ENCODE assay signal across 33 cellular contexts in genomic region chr2:37132914-37133313, GRCh38. TPM values are rescaled to one million over a fixed set of nuclear protein-coding genes. Genes with fewer than 3 reads are reported as not detected.
"Had no signal": no experiment of that assay in that cellular context is flagged by ENCODE, and none has a peak within 500 bp of the region (broad histone marks: within the 10 kb centered on the region; RNA-seq: fewer than 3 reads in every experiment).

No MANE protein-coding gene starts in this region.

- H3K9me3 Mint-ChIP-seq: stimulated activated effector memory CD8-positive, alpha-beta T cell treated with anti-CD3 and anti-CD28 coated beads, Interleukin-12 subunit alpha, Interleukin-12 subunit beta, amount 100 ng/mL, for 72 hours; stimulated activated naive B cell treated with anti-CD40 and anti-IgM and Interleukin-4, amounts not matched to agents 10 μg/mL and 1 μg/mL and 100 μg/mL, for 72 hours; stimulated activated naive CD8-positive, alpha-beta T cell treated with anti-CD3 and anti-CD28 coated beads, Interleukin-15, Interleukin-2, amounts not matched to agents 100 ng/mL and 50 ng/mL, for 24 hours; type B pancreatic cell had no signal

- H3K4me3 Mint-ChIP-seq: stimulated activated effector memory CD8-positive, alpha-beta T cell treated with anti-CD3 and anti-CD28 coated beads, Interleukin-12 subunit alpha, Interleukin-12 subunit beta, amount 100 ng/mL, for 72 hours; stimulated activated memory B cell treated with anti-CD40 and anti-IgM and Interleukin-4, amounts not matched to agents 10 μg/mL and 1 μg/mL and 100 μg/mL, for 72 hours; stimulated activated naive B cell treated with anti-CD40 and anti-IgM and Interleukin-4, amounts not matched to agents 10 μg/mL and 1 μg/mL and 100 μg/mL, for 72 hours; stimulated activated naive CD8-positive, alpha-beta T cell treated with anti-CD3 and anti-CD28 coated beads, Interleukin-15, amount 100 ng/mL, for 72 hours; stimulated activated naive CD8-positive, alpha-beta T cell treated with anti-CD3 and anti-CD28 coated beads, Interleukin-15, Interleukin-2, amounts not matched to agents 100 ng/mL and 50 ng/mL, for 24 hours; type B pancreatic cell had no signal

- DNase-seq: stimulated activated CD4-positive, alpha-beta T cell treated with anti-CD3 and anti-CD28 coated beads, Interleukin-2, amount 100 ng/mL, for 48 hours; stimulated activated CD4-positive, alpha-beta T cell treated with anti-CD3 and anti-CD28 coated beads, Interleukin-4, amount 100 ng/mL, for 1 hour; stimulated activated CD4-positive, alpha-beta T cell treated with anti-CD3 and anti-CD28 coated beads, Interleukin-4, amount 100 ng/mL, for 24 hours; stimulated activated CD4-positive, alpha-beta T cell treated with anti-CD3 and anti-CD28 coated beads, Interleukin-4, amount 100 ng/mL, for 4 hours; stimulated activated CD8-positive, alpha-beta memory T cell treated with anti-CD3 and anti-CD28 coated beads, Interleukin-4, amount 100 ng/mL, for 48 hours; stimulated activated naive B cell treated with anti-CD40 and anti-IgM and Interleukin-4, amounts not matched to agents 10 μg/mL and 1 μg/mL and 100 μg/mL, for 72 hours; stimulated activated naive CD4-positive, alpha-beta T cell; stimulated activated naive CD4-positive, alpha-beta T cell treated with Interleukin-2 at 50 U/mL for 16 hours; stimulated activated naive CD8-positive, alpha-beta T cell treated with anti-CD3 and anti-CD28 coated beads, Interleukin-15, amount 100 ng/mL, for 72 hours; stimulated activated naive CD8-positive, alpha-beta T cell treated with anti-CD3 and anti-CD28 coated beads, Interleukin-15, Interleukin-2, amounts not matched to agents 100 U/mL and 50 U/mL, for 24 hours; stomach; substantia nigra; testis; thyroid gland; tibial artery; transverse colon; upper lobe of left lung; upper lobe of right lung; uterus had no signal

- H3K9me3 ChIP-seq: stomach, suprapubic skin, testis, thoracic aorta, thyroid gland, tibial artery, tibial nerve, transverse colon, upper lobe of left lung, upper lobe of right lung, uterus, vagina had no signal

- H3K27me3 ChIP-seq: stomach, suprapubic skin, testis, thyroid gland, tibial artery, tibial nerve, transverse colon, upper lobe of left lung, upper lobe of right lung, uterus, vagina had no signal

- FAIRE-seq: urothelium cell line had no signal

- H3K27ac ChIP-seq: stomach, suprapubic skin, testis, thoracic aorta, thyroid gland, tibial artery, tibial nerve, transverse colon, upper lobe of left lung, upper lobe of right lung, uterus, vagina had no signal

- H3K4me1 Mint-ChIP-seq: stimulated activated memory B cell treated with anti-CD40 and anti-IgM and Interleukin-4, amounts not matched to agents 10 μg/mL and 1 μg/mL and 100 μg/mL, for 72 hours; stimulated activated naive B cell treated with anti-CD40 and anti-IgM and Interleukin-4, amounts not matched to agents 10 μg/mL and 1 μg/mL and 100 μg/mL, for 72 hours; stimulated activated naive CD8-positive, alpha-beta T cell treated with anti-CD3 and anti-CD28 coated beads, Interleukin-15, amount 100 ng/mL, for 72 hours had no signal

- H3K27ac Mint-ChIP-seq: stimulated activated memory B cell treated with anti-CD40 and anti-IgM and Interleukin-4, amounts not matched to agents 10 μg/mL and 1 μg/mL and 100 μg/mL, for 72 hours; stimulated activated naive B cell treated with anti-CD40 and anti-IgM and Interleukin-4, amounts not matched to agents 10 μg/mL and 1 μg/mL and 100 μg/mL, for 72 hours; stimulated activated naive CD8-positive, alpha-beta T cell treated with anti-CD3 and anti-CD28 coated beads, Interleukin-15, amount 100 ng/mL, for 72 hours; stimulated activated naive CD8-positive, alpha-beta T cell treated with anti-CD3 and anti-CD28 coated beads, Interleukin-15, Interleukin-2, amounts not matched to agents 100 ng/mL and 50 ng/mL, for 24 hours; type B pancreatic cell had no signal

- H3K36me3 Mint-ChIP-seq: stimulated activated memory B cell treated with anti-CD40 and anti-IgM and Interleukin-4, amounts not matched to agents 10 μg/mL and 1 μg/mL and 100 μg/mL, for 72 hours had no signal

- ATAC-seq: stimulated activated effector memory CD8-positive, alpha-beta T cell treated with anti-CD3 and anti-CD28 coated beads, Interleukin-12 subunit alpha, Interleukin-12 subunit beta, amount 100 ng/mL, for 72 hours; stimulated activated memory B cell treated with anti-CD40 and anti-IgM and Interleukin-4, amounts not matched to agents 10 μg/mL and 1 μg/mL and 100 μg/mL, for 72 hours; stimulated activated naive B cell treated with anti-CD40 and anti-IgM and Interleukin-4, amounts not matched to agents 10 μg/mL and 1 μg/mL and 100 μg/mL, for 72 hours; stimulated activated naive CD8-positive, alpha-beta T cell treated with anti-CD3 and anti-CD28 coated beads, Interleukin-15, amount 100 ng/mL, for 72 hours; stimulated activated naive CD8-positive, alpha-beta T cell treated with anti-CD3 and anti-CD28 coated beads, Interleukin-15, Interleukin-2, amounts not matched to agents 100 U/mL and 50 U/mL, for 24 hours; upper lobe of right lung had no signal

- H3K27me3 Mint-ChIP-seq: stimulated activated memory B cell treated with anti-CD40 and anti-IgM and Interleukin-4, amounts not matched to agents 10 μg/mL and 1 μg/mL and 100 μg/mL, for 72 hours; stimulated activated naive B cell treated with anti-CD40 and anti-IgM and Interleukin-4, amounts not matched to agents 10 μg/mL and 1 μg/mL and 100 μg/mL, for 72 hours; stimulated activated naive CD8-positive, alpha-beta T cell treated with anti-CD3 and anti-CD28 coated beads, Interleukin-15, amount 100 ng/mL, for 72 hours; stimulated activated naive CD8-positive, alpha-beta T cell treated with anti-CD3 and anti-CD28 coated beads, Interleukin-15, Interleukin-2, amounts not matched to agents 100 ng/mL and 50 ng/mL, for 24 hours; type B pancreatic cell had no signal

- H3K4me1 ChIP-seq: stomach, suprapubic skin, testis, thyroid gland, tibial artery, tibial nerve, transverse colon, upper lobe of left lung, upper lobe of right lung, uterus, vagina had no signal

- H3K4me3 ChIP-seq: stomach, suprapubic skin, testis, thoracic aorta, thyroid gland, tibial artery, tibial nerve, transverse colon, upper lobe of left lung, upper lobe of right lung, uterus, vagina had no signal

- H3K36me3 ChIP-seq: uterus had no signal

RNA-seq across cellular contexts. Expression of gene SULT6B1, which starts 55.6 kb away (rescaled TPM):
- total RNA-seq: stomach, subcutaneous adipose tissue, suprapubic skin, temporal lobe, thoracic aorta, thyroid gland, tibial nerve, transverse colon, upper lobe of left lung, upper lobe of right lung, ureter, urinary bladder, uterus, vagina had no signal
- polyA plus RNA-seq: stomach, thymus, urinary bladder had no signal
